In the genomic region with DNA sequence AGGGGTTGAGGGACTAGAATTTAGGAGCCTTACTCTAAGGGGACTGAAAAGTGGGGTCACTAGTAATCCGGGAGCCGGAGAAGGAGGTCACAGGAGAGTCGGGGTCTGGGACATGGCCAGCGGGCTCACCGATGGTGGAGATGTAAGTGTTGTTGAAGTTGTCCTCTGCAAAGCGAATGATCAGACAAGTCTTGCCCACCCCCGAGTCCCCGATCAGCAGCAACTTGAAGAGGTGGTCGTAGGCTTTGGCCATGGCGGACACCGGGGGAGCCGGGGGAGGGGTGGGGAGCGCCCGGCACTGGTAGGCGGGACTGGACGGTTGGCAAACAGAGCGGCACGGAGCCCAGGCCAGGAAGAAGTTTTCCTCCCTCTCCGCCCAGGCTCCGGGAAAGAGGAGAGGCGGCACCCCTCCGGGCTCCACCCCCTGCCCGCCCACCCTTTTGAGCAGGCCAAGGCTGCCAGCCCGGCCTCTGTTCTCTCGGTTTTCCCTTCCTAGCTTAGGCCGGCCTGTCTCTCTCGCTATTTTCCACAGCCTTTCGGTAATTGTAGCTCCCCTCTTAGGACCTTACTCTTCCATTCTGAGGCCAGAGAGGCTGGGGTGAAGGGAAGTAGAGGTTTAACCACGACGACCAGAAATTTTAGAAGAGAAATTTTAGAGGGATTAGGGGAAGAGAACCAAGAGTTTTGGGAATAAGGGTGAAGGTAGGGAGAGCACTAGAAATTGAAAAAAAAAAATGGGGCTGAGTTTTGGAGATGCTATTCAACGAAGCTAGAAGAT, we compare ENCODE assay signal across 8 cellular contexts. TPM values are rescaled to one million over a fixed set of nuclear protein-coding genes. Genes with fewer than 3 reads are reported as not detected.
A peak's percentile ranks its signal among the peaks of the same experiment; 100 is the strongest.
DNase-seq lines count a peak whose midpoint lies in the region; ATAC-seq and TF ChIP-seq lines count a peak whose summit lies in the region.

A gene (minus strand): TSS at position 356 of the 778 bp plus-strand sequence. CDS start 103 bp downstream, at position 253.

- peaks cover 6% of the 10 kb centered on the region for H3K79me2 ChIP-seq in DND-41 (ENCODE audit: insufficient read depth, low read length)

- H3K9me3 ChIP-seq in DND-41 (ENCODE audit: insufficient read depth, low read length, severe bottlenecking) (no peaks in the 10 kb centered on the region), liver (ENCODE audit: control insufficient read depth in 4 of 4, low read length in 3 of 4) (no peaks in the 10 kb centered on the region), stomach smooth muscle (ENCODE audit: control insufficient read depth in 2 of 2, low read length in 2 of 2) (no peaks in the 10 kb centered on the region)
- no peaks in the 10 kb centered on the region for H3K9me3 ChIP-seq in effector memory CD4-positive, alpha-beta T cell (ENCODE audit: control insufficient read depth, low read length)

- peak within 1 kb of the TSS; percentile 86 for H2AFZ ChIP-seq in DND-41 (ENCODE audit: low read depth, low read length)

- DNase-seq in DND-41 (no peak), LHCN-M2 (ENCODE audit: low read depth) (peak; percentile 83), SK-N-DZ (ENCODE audit: low spot score) (peak; percentile 86)
- no peak for DNase-seq in effector memory CD4-positive, alpha-beta T cell

- H3K4me3 ChIP-seq in DND-41 (ENCODE audit: low read depth in 1 of 2, low read length in 2 of 2): 0 out of 4 replicates have a peak within 1 kb of the TSS, but pooled peaks of 1 of the 2 experiments have one; percentile 21
- no peak within 1 kb of the TSS for H3K4me3 ChIP-seq in effector memory CD4-positive, alpha-beta T cell (ENCODE audit: insufficient read depth, low read depth, low read length, poor library complexity, severe bottlenecking)
- H3K4me3 ChIP-seq in liver (ENCODE audit: low read depth in 1 of 3, low read length in 3 of 3): peak within 1 kb of the TSS; percentile 56 to 76 (median 64)
- H3K4me3 ChIP-seq in stomach smooth muscle (ENCODE audit: low read length in 2 of 2): peak within 1 kb of the TSS; percentile 83 to 87

- WGBS in liver: 2% methylated on average over 31 of the region's 31 CpGs

- H3K36me3 ChIP-seq in DND-41 (ENCODE audit: insufficient read depth, low read length) (peaks cover 3% of the 10 kb centered on the region), liver (ENCODE audit: control insufficient read depth in 4 of 4, insufficient read depth in 3 of 4, low read depth in 1 of 4, low read length in 3 of 4) (peaks cover 0 to 6% (median 3%) of the 10 kb centered on the region in 4 donors), stomach smooth muscle (ENCODE audit: control insufficient read depth in 2 of 2, insufficient read depth in 2 of 2, low read length in 2 of 2) (peaks cover 2 to 8% of the 10 kb centered on the region in 2 donors)
- H3K36me3 ChIP-seq in effector memory CD4-positive, alpha-beta T cell (ENCODE audit: control insufficient read depth, insufficient read depth, low read length): no peaks in the 10 kb centered on the region

- H4K20me1 ChIP-seq in DND-41 (ENCODE audit: insufficient read depth, low read length): peaks cover 2% of the 10 kb centered on the region; the same call in 1 of the 2 replicates

- TF ChIP-seq CTCF in DND-41 (IDR thresholded peaks at IDR 0.05; ENCODE audit: borderline replicate concordance, extremely low read depth, low read length, poor library complexity, severe bottlenecking): no peak
- no peak for TF ChIP-seq CTCF in liver (IDR thresholded peaks at IDR 0.05; ENCODE audit: low read depth, low read length, missing input control)

- H3K27ac ChIP-seq in DND-41 (ENCODE audit: low read length) (peak within 1 kb of the TSS; percentile 42; the same call in 1 of the 2 replicates), liver (ENCODE audit: low read depth in 1 of 2, low read length in 2 of 2) (peak within 1 kb of the TSS; percentile 71 to 80), stomach smooth muscle (ENCODE audit: low read length) (peak within 1 kb of the TSS; percentile 74)
- peak within 1 kb of the TSS; percentile 41 for H3K27ac ChIP-seq in effector memory CD4-positive, alpha-beta T cell (ENCODE audit: insufficient read depth, low read length, poor library complexity, severe bottlenecking)

- ATAC-seq in DND-41 (ENCODE audit: insufficient read depth, low read depth) (no peak), HG02884 (IDR thresholded peaks at IDR 0.05; ENCODE audit: unreplicated experiment) (no peak), HG03039 (IDR thresholded peaks at IDR 0.05; ENCODE audit: unreplicated experiment) (no peak)

- no peak for TF ChIP-seq RAD21 in liver (IDR thresholded peaks at IDR 0.05)

- H3K27me3 ChIP-seq in DND-41 (ENCODE audit: insufficient read depth, low read length, poor library complexity) (no peaks in the 10 kb centered on the region), liver (ENCODE audit: control insufficient read depth in 4 of 4, insufficient read depth in 4 of 4, low read length in 3 of 4) (no peaks in the 10 kb centered on the region), stomach smooth muscle (ENCODE audit: control insufficient read depth in 1 of 2, insufficient read depth in 2 of 2, low read length in 2 of 2) (no peaks in the 10 kb centered on the region)
- H3K27me3 ChIP-seq in effector memory CD4-positive, alpha-beta T cell (replicated peaks; ENCODE audit: control insufficient read depth, insufficient read depth, low read length, poor library complexity, severe bottlenecking): no peaks in the 10 kb centered on the region

- H3K4me2 ChIP-seq in DND-41 (ENCODE audit: insufficient read depth, low read length): peak within 1 kb of the TSS; percentile 57

- H3K4me1 ChIP-seq in DND-41 (ENCODE audit: insufficient read depth, low read length) (peaks cover 26% of the 10 kb centered on the region), liver (ENCODE audit: control insufficient read depth in 4 of 4, insufficient read depth in 4 of 4, low read length in 3 of 4) (peaks cover 4 to 19% (median 12%) of the 10 kb centered on the region in 4 donors), stomach smooth muscle (ENCODE audit: control insufficient read depth, insufficient read depth, low read length) (peaks cover 12% of the 10 kb centered on the region)
- H3K4me1 ChIP-seq in effector memory CD4-positive, alpha-beta T cell (ENCODE audit: control insufficient read depth, insufficient read depth, low read length, poor library complexity, severe bottlenecking): peaks cover 7% of the 10 kb centered on the region

- H3K9ac ChIP-seq in DND-41 (ENCODE audit: low read depth, low read length) (peak within 1 kb of the TSS; percentile 15), liver (ENCODE audit: low read depth in 1 of 2, low read length in 2 of 2) (peak within 1 kb of the TSS; percentile 57 to 88), stomach smooth muscle (ENCODE audit: low read length in 2 of 2) (peak within 1 kb of the TSS; percentile 83 to 86)

TF ChIP-seq in liver, 16 proteins besides CTCF, POLR2A, EP300 and RAD21:
- TF ChIP-seq TAF1 (conservative IDR thresholded peaks at IDR 0.05): peak; percentile 37
- peak; percentile 29 for TF ChIP-seq YY1 (IDR thresholded peaks at IDR 0.05)
- no peak for TF ChIP-seq SP1 (IDR thresholded peaks at IDR 0.05)
- TF ChIP-seq JUND (IDR thresholded peaks at IDR 0.05): no peak

RNA-seq across cellular contexts. Expression of the gene that starts here (rescaled TPM):
- total RNA-seq in LHCN-M2 (2014; rRNA removed): 45.4 and 55.8 TPM in 2 replicates
- polyA plus RNA-seq in LHCN-M2 (2012): 364 TPM
- polyA plus RNA-seq in SK-N-DZ (2014; cell fraction: cytosol; rRNA removed): 10.9 and 17.7 TPM in 2 replicates
- polyA plus RNA-seq in SK-N-DZ (2014; cell fraction: nucleus; rRNA removed): 3.0 and 7.0 TPM in 2 replicates
- total RNA-seq in liver: 10 to 100 TPM; 18.0 to 20.6 TPM
- 10 to 100 TPM; 44.3 to 72.9 TPM for polyA plus RNA-seq in liver

Comparison
In these comparisons a context has a peak if more than half of its experiments do, and no peak if none do; other contexts are left out.
1. DNase-seq: peak in LHCN-M2 (single experiment) and SK-N-DZ (single experiment); none in DND-41 (single experiment) and effector memory CD4-positive, alpha-beta T cell (0 of 3).
2. H3K9ac ChIP-seq: peak in every context shown above with its lines; median percentile 84 in stomach smooth muscle; 72 in liver; 15 in DND-41.
3. Peak in every context shown above with its lines, with median percentiles within 50 percentile points of each other: H3K27ac ChIP-seq.